ENCODE assay signal across 20 cellular contexts in genomic region chr2:26020214-26020613, GRCh38. TPM values are rescaled to one million over a fixed set of nuclear protein-coding genes. Genes with fewer than 3 reads are reported as not detected.
DNase-seq lines count a peak whose midpoint lies in the region; ATAC-seq, FAIRE-seq and TF ChIP-seq lines count a peak whose summit lies in the region.
"Had no signal": no experiment of that assay in that cellular context is flagged by ENCODE, and none has a peak within 500 bp of the region (broad histone marks: within the 10 kb centered on the region; RNA-seq: fewer than 3 reads in every experiment).

No MANE protein-coding gene starts in this region.

- H3K4me3 ChIP-seq in GM12878 (no peak overlapping the region), gastrocnemius medialis (no peak overlapping the region)
- H3K4me3 ChIP-seq: PC-9 had no signal

- no peaks in the 10 kb centered on the region; a peak in 2 of 5 replicates for H3K9me3 Mint-ChIP-seq in H9

- H3K27me3 Mint-ChIP-seq in H9 (ENCODE audit: low read depth), result no peaks in the 10 kb centered on the region; the same call in 1 of the 2 replicates

- BruUV-seq in GM12878 (replicated peaks; lab: Mats Ljungman, UMichigan), result no TSS peak

- H3K9ac ChIP-seq in H9 (ENCODE audit: extremely low read depth, insufficient read length, low read length), result peak overlapping the region; percentile 21
- no peak overlapping the region for H3K9ac ChIP-seq in GM12878 (ENCODE audit: control insufficient read depth, insufficient read depth, low read length)
- H3K9ac ChIP-seq: SK-N-SH had no signal

- SMC1A ChIA-PET in GM12878 (lab: Charles Lee; ENCODE audit: uncharacterized antibody, unreplicated experiment), result interaction anchor here (0.6 kb wide), 1 partner anchor 117 kb away, joined by 3 read pairs; no protein-coding TSS in a partner anchor

- H3K9me3 ChIP-seq in H9 (ENCODE audit: control insufficient read depth, low read depth, low read length) (no peaks in the 10 kb centered on the region), GM12878 (replicated peaks; ENCODE audit: control insufficient read depth, insufficient read depth, low read length) (no peaks in the 10 kb centered on the region), gastrocnemius medialis (no peaks in the 10 kb centered on the region)
- H3K9me3 ChIP-seq: SK-N-SH had no signal

- H2BK20ac ChIP-seq in H9 (ENCODE audit: low read depth, low read length, poor library complexity, severe bottlenecking), result no peak overlapping the region

- TF ChIP-seq POLR2A in GM12878 (IDR thresholded peaks at IDR 0.05; ENCODE audit: low read depth, low read length) (no peak), gastrocnemius medialis (IDR thresholded peaks at IDR 0.05) (no peak)

- RAD21 ChIA-PET in GM12878 (lab: Charles Lee; ENCODE audit: unreplicated experiment), result no interaction called here

- no peak overlapping the region for H4K5ac ChIP-seq in H9 (ENCODE audit: insufficient read length, low read depth, low read length)

- no peaks in the 10 kb centered on the region for H3K27me3 ChIP-seq in H9 (ENCODE audit: insufficient read depth, low read length)
- no peaks in the 10 kb centered on the region for H3K27me3 ChIP-seq in GM12878 (replicated peaks in 1 of 2; ENCODE audit: control insufficient read depth in 2 of 2, insufficient read depth in 2 of 2, low read length in 1 of 2)
- H3K27me3 ChIP-seq in gastrocnemius medialis, result no peaks in the 10 kb centered on the region

- no peak for FAIRE-seq in GM12878 (lab: Jason Lieb, UNC)

- no peak overlapping the region for H4K8ac ChIP-seq in H9 (replicated peaks; ENCODE audit: insufficient read length, low read depth, low read length)

- no peak overlapping the region; the same call in 1 of the 2 replicates for H3K14ac ChIP-seq in H9 (ENCODE audit: insufficient read depth, low read length)

- no peak overlapping the region for H2BK5ac ChIP-seq in H9 (ENCODE audit: insufficient read length, low read length)

- no peak overlapping the region for H3T11ph ChIP-seq in H9 (ENCODE audit: low read length)

- no peak overlapping the region for H2BK12ac ChIP-seq in H9 (ENCODE audit: insufficient read length, low read depth, low read length)

- DNase-seq in H9, result no peak
- no peak for DNase-seq in GM12878 (ENCODE audit: low read depth, low spot score)
- DNase-seq in left colon, result no peak
- DNase-seq in gastrocnemius medialis, result no peak
- DNase-seq in DMS153 (lab: John Stamatoyannopoulos, UW), result no peak
- DNase-seq: COR-L47, HCEC 1CT, KBM-7, NCI-H1048, NCI-H146, NCI-H2081 treated with DMSO at 0.1 percent for 48 hours, NCI-H510A treated with DMSO at 0.1 percent for 48 hours, NCI-H82, PC-9, SHP77, SK-N-SH had no signal

- H3K23ac ChIP-seq in H9 (ENCODE audit: insufficient read length, low read depth, low read length), result no peak overlapping the region

- no peak overlapping the region for H2AK5ac ChIP-seq in H9 (ENCODE audit: insufficient read length, low read length)

- H3K4me1 ChIP-seq in H9 (ENCODE audit: insufficient read depth, low read length) (peaks cover 4% of the 10 kb centered on the region; the same call in 1 of the 2 replicates), GM12878 (ENCODE audit: control insufficient read depth, insufficient read depth, low read length) (peaks cover 2% of the 10 kb centered on the region; the same call in 1 of the 2 replicates), gastrocnemius medialis (peaks cover 11 to 22% of the 10 kb centered on the region in 2 donors)

- ATAC-seq in GM12878, result no peak; the same call in 2 of the 3 replicates
- peak; percentile 25 for ATAC-seq in left colon
- ATAC-seq in gastrocnemius medialis, result no peak
- ATAC-seq in HG02798 (IDR thresholded peaks at IDR 0.05; ENCODE audit: poor library complexity, unreplicated experiment), result no peak
- no peak for ATAC-seq in HG03342 (IDR thresholded peaks at IDR 0.05; ENCODE audit: unreplicated experiment)
- no peak for ATAC-seq in HG03139 (IDR thresholded peaks at IDR 0.05; ENCODE audit: unreplicated experiment)

- no peak overlapping the region for H2AFZ ChIP-seq in H9 (ENCODE audit: low read length)
- no peak overlapping the region for H2AFZ ChIP-seq in GM12878 (ENCODE audit: control insufficient read depth, low read depth, low read length)
- H2AFZ ChIP-seq: PC-9 had no signal

- TF ChIP-seq RAD21 in GM12878 (IDR thresholded peaks at IDR 0.05; ENCODE audit: insufficient read depth, low read depth, low read length), result no peak

- H3K36me3 Mint-ChIP-seq in H9 (ENCODE audit: insufficient read depth in 1 of 3, low read depth in 3 of 3), result no peaks in the 10 kb centered on the region

- peaks cover 7 to 9% of the 10 kb centered on the region in 2 experiments for H3K4me1 Mint-ChIP-seq in H9

- POLR2A ChIA-PET in GM12878 (lab: Charles Lee), result no interaction called here

- H3K27ac Mint-ChIP-seq in H9, result peak overlapping the region in 2 of 3 experiments; percentile 21 to 87; a peak in 2 of 7 replicates

- no peaks in the 10 kb centered on the region for H3K23me2 ChIP-seq in H9 (ENCODE audit: insufficient read length, low read depth, low read length, poor library complexity, severe bottlenecking)

- TF ChIP-seq CTCF in H9 (conservative IDR thresholded peaks at IDR 0.05) (no peak), GM12878 (IDR thresholded peaks at IDR 0.05 in 2 of 3, conservative IDR thresholded peaks at IDR 0.05 in 1 of 3; ENCODE audit: control insufficient read depth in 2 of 3, extremely low read depth in 1 of 3, insufficient read depth in 1 of 3, low read depth in 3 of 3, low read length in 3 of 3) (no peak), gastrocnemius medialis (IDR thresholded peaks at IDR 0.05 in 4 of 5, conservative IDR thresholded peaks at IDR 0.05 in 1 of 5) (no peak)

- no peaks in the 10 kb centered on the region for H3K36me3 ChIP-seq in GM12878 (ENCODE audit: control insufficient read depth in 2 of 2, insufficient read depth in 2 of 2, low read length in 1 of 2)
- H3K36me3 ChIP-seq in gastrocnemius medialis, result no peaks in the 10 kb centered on the region

- no peak overlapping the region for H2BK120ac ChIP-seq in H9 (ENCODE audit: low read depth, low read length, poor library complexity, severe bottlenecking)

- H3K4me3 Mint-ChIP-seq in H9, result no peak overlapping the region; a peak in 1 of 5 replicates
- H3K4me3 Mint-ChIP-seq: CD14-positive monocyte had no signal

- no CpG with 5 or more reads among the region's 4 CpGs for WGBS in H9 (ENCODE audit: extremely low coverage, insufficient read length, low lambda C conversion rate)
- 34% methylated on average over 4 of the region's 4 CpGs for WGBS in GM12878 (ENCODE audit: insufficient coverage, insufficient replicate concordance, low lambda C conversion rate, missing lambda C conversion rate)

- no peak for TF ChIP-seq EP300 in GM12878 (IDR thresholded peaks at IDR 0.05; ENCODE audit: borderline replicate concordance in 1 of 2, control insufficient read depth in 1 of 2, low read depth in 2 of 2, low read length in 2 of 2)

- H4K91ac ChIP-seq in H9 (ENCODE audit: insufficient read length, low read depth, low read length), result no peak overlapping the region

- H3K56ac ChIP-seq in H9 (ENCODE audit: insufficient read length, low read depth, low read length), result no peak overlapping the region

- H3K79me1 ChIP-seq in H9 (ENCODE audit: insufficient read depth, low read depth, low read length, poor library complexity, severe bottlenecking), result no peaks in the 10 kb centered on the region

- intact Hi-C loops in GM12878 (cut with micrococcal nuclease; ENCODE audit: unreplicated experiment), result no loop called here
- intact Hi-C loops in left colon (cut with DNase I, micrococcal nuclease), result no loop called here
- intact Hi-C loops in gastrocnemius medialis (cut with DNase I; ENCODE audit: low total_unique reads), result no loop called here

- H3K79me2 ChIP-seq in H9 (ENCODE audit: insufficient read depth, low read length), result no peaks in the 10 kb centered on the region
- no peaks in the 10 kb centered on the region for H3K79me2 ChIP-seq in GM12878 (ENCODE audit: control insufficient read depth, insufficient read depth, low read length)

- CTCF ChIA-PET in GM12878 (lab: Yijun Ruan, JAX), result interaction anchor here (1.8 kb wide), 1 partner anchor 29 kb away, joined by 4 read pairs; no protein-coding TSS in a partner anchor

- H4K20me1 ChIP-seq in H9 (ENCODE audit: control insufficient read depth, insufficient read depth, insufficient read length) (no peaks in the 10 kb centered on the region), GM12878 (ENCODE audit: control insufficient read depth, insufficient read depth) (no peaks in the 10 kb centered on the region)

- H3K4ac ChIP-seq in H9 (ENCODE audit: low read depth, low read length), result no peak overlapping the region

- H2BK15ac ChIP-seq in H9 (ENCODE audit: low read depth, low read length), result no peak overlapping the region

- in situ Hi-C loops in GM12878 (cut with MboI) (no loop called here), gastrocnemius medialis (cut with MboI; ENCODE audit: low sequenced_read_pairs in 4 of 4) (no loop called here)

- H3K4me2 ChIP-seq in H9 (ENCODE audit: insufficient read depth, insufficient read length, low read length) (no peak overlapping the region), GM12878 (ENCODE audit: control insufficient read depth, insufficient read depth) (no peak overlapping the region)
- H3K4me2 ChIP-seq: PC-9, SK-N-SH had no signal

- H3K18ac ChIP-seq in H9 (ENCODE audit: insufficient read length, low read depth, low read length), result no peak overlapping the region

- no peak overlapping the region for H3K27ac ChIP-seq in H9 (ENCODE audit: insufficient read length, low read depth, low read length)
- H3K27ac ChIP-seq in GM12878 (ENCODE audit: control insufficient read depth, insufficient read depth), result no peak overlapping the region
- peak overlapping the region in 3 of 4 donors; percentile 89 to 95 (median 90) for H3K27ac ChIP-seq in gastrocnemius medialis
- H3K27ac ChIP-seq: PC-9 had no signal

RNA-seq across cellular contexts. Expression of gene RAB10, which starts 13.7 kb away (rescaled TPM):
- total RNA-seq in H9 (2021) (124 and 130 TPM in 2 replicates), GM12878 (2014; rRNA removed) (42.5 and 45.1 TPM in 2 replicates), GM12878 (2014; rRNA removed; fragmentation: Illumina TruSeq; extraction: Trizol) (70.1 and 71.1 TPM in 2 replicates), GM12878 (2021) (87.5 and 88.9 TPM in 2 replicates), left colon (100 to 1,000 TPM; 171 to 173 TPM), gastrocnemius medialis (100 to 1,000 TPM; 138 to 234 (median 168) TPM)
- total RNA-seq in GM12878 (2013; cell fraction: nucleolus; rRNA removed), result 96.9 and 119 TPM in 2 replicates
- polyA plus RNA-seq in GM12878 (2011; ENCODE audit: low read depth), result 17.1 TPM
- polyA plus RNA-seq in GM12878 (2011; rRNA removed) (108 and 190 TPM in 2 replicates), GM12878 (2014; fragmentation: Illumina TruSeq; extraction: Trizol) (84.0 and 138 TPM in 2 replicates), GM12878 (2014; fragmentation: Nextera tagmentation; extraction: Ambion mirVana) (10 to 100 TPM; 13.3 to 24.8 TPM), GM12878 (2014; rRNA removed) (44.2 and 79.9 TPM in 2 replicates), GM12878 (2016; fragmentation: Nextera tagmentation; extraction: Ambion mirVana) (100 to 1,000 TPM; 108 to 109 TPM)
- 42.2 and 49.8 TPM in 2 replicates for polyA plus RNA-seq in GM12878 (2011; cell fraction: cytosol; rRNA removed)
- 28.6 and 41.9 TPM in 2 replicates for polyA plus RNA-seq in GM12878 (2011; cell fraction: nucleus; rRNA removed)
- polyA plus RNA-seq in GM12878 (2012), result 31.0 and 49.6 TPM in 2 replicates
- 43.9 and 62.6 TPM in 2 replicates for polyA minus RNA-seq in GM12878 (2011; rRNA and poly(A)+ RNA removed)
- polyA minus RNA-seq in GM12878 (2011; cell fraction: cytosol; rRNA and poly(A)+ RNA removed), result 34.2 and 46.3 TPM in 2 replicates
- 22.2 and 40.9 TPM in 2 replicates for polyA minus RNA-seq in GM12878 (2011; cell fraction: nucleus; rRNA and poly(A)+ RNA removed)

RNA-seq across cellular contexts. Expression of gene KIF3C, which starts 37.9 kb away (rescaled TPM):
- total RNA-seq in H9 (2021), result 35.2 and 41.4 TPM in 2 replicates
- total RNA-seq in GM12878 (2013; cell fraction: nucleolus; rRNA removed), result 2.1 and 3.1 TPM in 2 replicates
- total RNA-seq in GM12878 (2014; rRNA removed), result 0.28 and 0.54 TPM in 2 replicates
- 0.22 and 0.28 TPM in 2 replicates for total RNA-seq in GM12878 (2014; rRNA removed; fragmentation: Illumina TruSeq; extraction: Trizol)
- total RNA-seq in GM12878 (2021), result 0.62 and 0.88 TPM in 2 replicates
- 0.96 TPM for polyA plus RNA-seq in GM12878 (2011; ENCODE audit: low read depth)
- 0.20 and 0.48 TPM in 2 replicates for polyA plus RNA-seq in GM12878 (2011; rRNA removed)
- polyA plus RNA-seq in GM12878 (2011; cell fraction: cytosol; rRNA removed), result 0.33 and 0.70 TPM in 2 replicates
- polyA plus RNA-seq in GM12878 (2011; cell fraction: nucleus; rRNA removed), result 0.28 and 0.33 TPM in 2 replicates
- 0.73 and 0.94 TPM in 2 replicates for polyA plus RNA-seq in GM12878 (2012)
- polyA plus RNA-seq in GM12878 (2014; fragmentation: Illumina TruSeq; extraction: Trizol), result 0.29 and 0.51 TPM in 2 replicates
- polyA plus RNA-seq in GM12878 (2014; fragmentation: Nextera tagmentation; extraction: Ambion mirVana), result under 1 TPM; 0.10 to 0.16 TPM
- polyA plus RNA-seq in GM12878 (2014; rRNA removed), result 0.45 and 1.3 TPM in 2 replicates
- under 1 TPM; 0.56 to 0.63 TPM for polyA plus RNA-seq in GM12878 (2016; fragmentation: Nextera tagmentation; extraction: Ambion mirVana)
- 0.44 and 0.77 TPM in 2 replicates for polyA minus RNA-seq in GM12878 (2011; rRNA and poly(A)+ RNA removed)
- polyA minus RNA-seq in GM12878 (2011; cell fraction: cytosol; rRNA and poly(A)+ RNA removed), result 0.21 and 0.40 TPM in 2 replicates
- polyA minus RNA-seq in GM12878 (2011; cell fraction: nucleus; rRNA and poly(A)+ RNA removed), result 0.60 and 1.3 TPM in 2 replicates
- total RNA-seq in left colon, result 1 to 10 TPM; 2.0 to 2.3 TPM
- total RNA-seq in gastrocnemius medialis, result 1 to 10 TPM; 1.1 to 4.4 (median 2.1) TPM

Comparison
In these comparisons a context has a peak if more than half of its experiments do, and no peak if none do; other contexts are left out.
1. H3K27ac ChIP-seq: peak in gastrocnemius medialis (3 of 4); none in H9 (single experiment) and GM12878 (single experiment).